23 cellular contexts compared by ENCODE assay signal in genomic region chr15:99916668-99917223, GRCh38.
"Had no signal": no experiment of that assay in that cellular context is flagged by ENCODE, and none has a peak within 500 bp of the region (broad histone marks: within the 10 kb centered on the region; RNA-seq: fewer than 3 reads in every experiment).

No MANE protein-coding gene starts in this region.

- DNase-seq: activated B cell treated with CpG ODN at 0.5 μM for 24 hours; activated CD4-positive, alpha-beta T cell treated with anti-CD3 and anti-CD28 coated beads, Interleukin-2, amount 50 U/mL, for 4 hours; activated naive CD4-positive, alpha-beta T cell; activated T-cell treated with anti-CD3 and anti-CD28 coated beads for 4 hours; activated T-cell treated with anti-CD3 and anti-CD28 coated beads, Interleukin-2, amount 50 U/mL, for 72 hours; central memory CD4-positive, alpha-beta T cell; endodermal cell; esophagus squamous epithelium; foreskin melanocyte; heart right ventricle; naive B cell; pancreas; retina; stimulated activated CD4-positive, alpha-beta T cell treated with anti-CD3 and anti-CD28 coated beads, Interleukin-1b, Interleukin-23, amount 100 ng/mL, for 48 hours; stimulated activated naive CD4-positive, alpha-beta T cell; T-helper 2 cell had no signal

- H3K27ac ChIP-seq: breast epithelium, epithelial cell of prostate, esophagus squamous epithelium, heart right ventricle, pancreas, prostate gland, tibial nerve had no signal

- H3K27me3 ChIP-seq: pancreas, tibial nerve had no signal

- H3K36me3 Mint-ChIP-seq: activated naive CD4-positive, alpha-beta T cell treated with anti-CD3 and anti-CD28 coated beads, Interleukin-2, amount 50 U/mL, for 72 hours; mesothelial cell of epicardium; naive B cell had no signal

- H3K36me3 ChIP-seq: breast epithelium, esophagus squamous epithelium, heart right ventricle, pancreas, prostate gland, tibial nerve had no signal

- H3K9me3 ChIP-seq: breast epithelium, esophagus squamous epithelium, heart right ventricle, pancreas, prostate gland, tibial nerve had no signal

- H3K4me2 ChIP-seq: smooth muscle cell had no signal

- H3K27ac Mint-ChIP-seq: activated B cell treated with CpG ODN at 0.5 μM for 24 hours; activated naive CD4-positive, alpha-beta T cell treated with anti-CD3 and anti-CD28 coated beads, Interleukin-2, amount 50 U/mL, for 72 hours; activated T-cell treated with anti-CD3 and anti-CD28 coated beads, Interleukin-2, amount 50 U/mL, for 72 hours; endodermal cell; mesothelial cell of epicardium had no signal

- H3K9me3 Mint-ChIP-seq: activated B cell treated with CpG ODN at 0.5 μM for 24 hours; activated naive CD4-positive, alpha-beta T cell treated with anti-CD3 and anti-CD28 coated beads, Interleukin-2, amount 50 U/mL, for 72 hours; activated T-cell treated with anti-CD3 and anti-CD28 coated beads, Interleukin-2, amount 50 U/mL, for 72 hours; endodermal cell; mesothelial cell of epicardium; naive B cell had no signal

- H3K4me1 ChIP-seq: breast epithelium, prostate gland had no signal

- H3K4me1 Mint-ChIP-seq: endodermal cell had no signal

- H3K4me3 ChIP-seq: breast epithelium, esophagus squamous epithelium, heart right ventricle, pancreas, prostate gland, smooth muscle cell, tibial nerve had no signal

- H3K4me3 Mint-ChIP-seq: activated B cell treated with CpG ODN at 0.5 μM for 24 hours; activated T-cell treated with anti-CD3 and anti-CD28 coated beads, Interleukin-2, amount 50 U/mL, for 72 hours; endodermal cell; mesothelial cell of epicardium; naive B cell had no signal
